Comparison of ENCODE assay signal across 16 cellular contexts in genomic region chr19:10694706-10695105, GRCh38. TPM values are rescaled to one million over a fixed set of nuclear protein-coding genes. Genes with fewer than 3 reads are reported as not detected.
DNase-seq lines count a peak whose midpoint lies in the region; ATAC-seq, FAIRE-seq and TF ChIP-seq lines count a peak whose summit lies in the region.
"Had no signal": no experiment of that assay in that cellular context is flagged by ENCODE, and none has a peak within 500 bp of the region (broad histone marks: within the 10 kb centered on the region; RNA-seq: fewer than 3 reads in every experiment).

No MANE protein-coding gene starts in this region.

- POLR2A ChIA-PET in Caco-2 (lab: Charles Lee) (no interaction called here), H1 (lab: Charles Lee; ENCODE audit: partially characterized antibody) (interaction anchor here (1.9 to 59.0 kb wide), 3 partner anchors 3 to 127 kb away, joined by 6 to 1874 read pairs (median 1874); partner anchors contain the start of genes DNM2, ILF3 and QTRT1)

- H3K27me3 ChIP-seq in Caco-2 (replicated peaks; ENCODE audit: control insufficient read depth, insufficient read depth, low read length) (no peaks in the 10 kb centered on the region), NT2/D1 (ENCODE audit: insufficient read depth, insufficient read length) (no peaks in the 10 kb centered on the region), H1 (replicated peaks in 1 of 4; ENCODE audit: control insufficient read depth in 3 of 4, extremely low read depth in 1 of 4, insufficient read depth in 3 of 4, low read length in 3 of 4) (no peaks in the 10 kb centered on the region)
- H3K27me3 ChIP-seq: gastrocnemius medialis, upper lobe of left lung had no signal

- 72% methylated on average over 9 of the region's 9 CpGs; no CpG with 5 or more reads in 1 of the 2 experiments for WGBS in H1 (ENCODE audit: extremely low coverage in 1 of 2, insufficient coverage in 1 of 2, insufficient read length in 1 of 2, insufficient replicate concordance in 2 of 2, low coverage in 1 of 2, low lambda C conversion rate in 2 of 2, missing lambda C conversion rate in 1 of 2), 2 experiments

- H3K9ac ChIP-seq in NT2/D1 (ENCODE audit: insufficient read length, low read depth) (peak overlapping the region; percentile 58), H1 (replicated peaks in 1 of 4; ENCODE audit: extremely low read depth in 1 of 4, low read depth in 3 of 4, low read length in 3 of 4) (no peak overlapping the region)

- TF ChIP-seq CTCF in Caco-2 (IDR thresholded peaks at IDR 0.05; ENCODE audit: insufficient read depth in 1 of 2, low read depth in 1 of 2, low read length in 1 of 2, severe bottlenecking in 1 of 2, unreplicated experiment in 1 of 2) (no peak), H1 (IDR thresholded peaks at IDR 0.05; ENCODE audit: control extremely low read depth in 1 of 3, insufficient read depth in 1 of 3, low read depth in 1 of 3, low read length in 3 of 3) (no peak)

- H3K4me1 ChIP-seq in Caco-2 (peaks cover 6% of the 10 kb centered on the region; the same call in 1 of the 2 replicates), NT2/D1 (ENCODE audit: insufficient read depth, insufficient read length) (peaks cover 16% of the 10 kb centered on the region), H1 (replicated peaks in 1 of 4; ENCODE audit: control insufficient read depth in 3 of 4, insufficient read depth in 4 of 4, low read length in 3 of 4) (peaks cover 0 to 6% (median 1%) of the 10 kb centered on the region in 4 experiments; a peak in 4 of 7 replicates)

- H3K4me2 ChIP-seq in H1 (ENCODE audit: insufficient read depth in 1 of 2, low read depth in 2 of 2, low read length in 2 of 2) = peak overlapping the region; percentile 26 to 65

- H2BK20ac ChIP-seq in H1 (ENCODE audit: low read length) = no peak overlapping the region

- no peaks in the 10 kb centered on the region for H3K9me3 Mint-ChIP-seq in Caco-2 (ENCODE audit: unreplicated experiment)
- H3K9me3 Mint-ChIP-seq: T-helper 2 cell treated with Interferon-gamma antibody and Interleukin-4, amounts not matched to agents 5 μg/mL and 100 μg/mL, for 36 hours had no signal

- H3K36me3 ChIP-seq in Caco-2 (ENCODE audit: control insufficient read depth, insufficient read depth, low read length) (no peaks in the 10 kb centered on the region; the same call in 1 of the 2 replicates), NT2/D1 (ENCODE audit: insufficient read depth, insufficient read length, low read length) (peaks cover 33% of the 10 kb centered on the region), H1 (ENCODE audit: control insufficient read depth in 2 of 4, insufficient read depth in 4 of 4, low read length in 3 of 4) (peaks cover 19 to 29% (median 20%) of the 10 kb centered on the region in 4 experiments)

- no TSS peak for BruUV-seq in Caco-2 (replicated peaks; lab: Mats Ljungman, UMichigan)

- H4K8ac ChIP-seq in H1 (ENCODE audit: extremely low read depth, insufficient read depth, low read length) = no peak overlapping the region

- H3K4me3 ChIP-seq in Caco-2 (ENCODE audit: low read depth, low read length) (no peak overlapping the region), NT2/D1 (ENCODE audit: insufficient read length, low read depth) (no peak overlapping the region), H1 (ENCODE audit: extremely low read depth in 1 of 4, insufficient read depth in 2 of 4, low read depth in 3 of 4, low read length in 4 of 4) (peak overlapping the region in 1 of 4 experiments; percentile 49; a peak in 2 of 8 replicates)

- no peak overlapping the region for H3K18ac ChIP-seq in H1 (ENCODE audit: extremely low read depth, low read length)

- no peak overlapping the region for H4K91ac ChIP-seq in H1 (replicated peaks; ENCODE audit: insufficient read length, low read length)

- TF ChIP-seq POLR2A in H1 (IDR thresholded peaks at IDR 0.05; ENCODE audit: control extremely low read depth in 1 of 2, low read depth in 2 of 2, low read length in 2 of 2) = peak in 1 of 2 experiments; percentile 7; a peak in 2 of 3 replicates

- DNase-seq in NCI-H1092 treated with DMSO at 0.1 percent for 48 hours (lab: John Stamatoyannopoulos, UW) (peak; percentile 27), NCI-H1092 (lab: John Stamatoyannopoulos, UW) (no peak), Caco-2 (no peak), NT2/D1 (ENCODE audit: low read depth, low spot score) (no peak), H1 (ENCODE audit: low read depth in 1 of 2, low spot score in 2 of 2) (no peak)
- DNase-seq: anterior cingulate cortex; effector memory CD4-positive, alpha-beta T cell; gastrocnemius medialis; NCI-H187 treated with DMSO at 0.1 percent for 48 hours; nucleus accumbens; upper lobe of left lung had no signal

- no peak for FAIRE-seq in H1 (lab: Jason Lieb, UNC)
- FAIRE-seq: HTR-8/SVneo had no signal

- no peak overlapping the region for H3K14ac ChIP-seq in H1 (ENCODE audit: insufficient read length)

- no peak overlapping the region for H3K23ac ChIP-seq in H1 (ENCODE audit: insufficient read length)

- no peak overlapping the region for H2AFZ ChIP-seq in H1 (ENCODE audit: low read length)

- H3K36me3 Mint-ChIP-seq in Caco-2 (ENCODE audit: insufficient read depth, unreplicated experiment) = peaks cover 63% of the 10 kb centered on the region

- no peak overlapping the region for H2BK120ac ChIP-seq in H1 (replicated peaks; ENCODE audit: low read depth, low read length)

- H4K5ac ChIP-seq in H1 (ENCODE audit: insufficient read length, low read depth, low read length) = no peak overlapping the region

- 0 out of 2 replicates have a peak, but pooled peaks cover 6% of the 10 kb centered on the region for H3K79me1 ChIP-seq in H1 (ENCODE audit: low read depth, low read length)

- peak overlapping the region; percentile 49 for H3K27ac Mint-ChIP-seq in Caco-2 (ENCODE audit: unreplicated experiment)
- H3K27ac Mint-ChIP-seq: T-helper 2 cell treated with Interferon-gamma antibody and Interleukin-4, amounts not matched to agents 5 μg/mL and 100 μg/mL, for 36 hours had no signal

- no peak for TF ChIP-seq EP300 in H1 (IDR thresholded peaks at IDR 0.05; ENCODE audit: borderline replicate concordance in 1 of 2, low read depth in 2 of 2, low read length in 2 of 2)

- H2BK5ac ChIP-seq in H1 (ENCODE audit: low read depth, low read length) = no peak overlapping the region

- intact Hi-C loops in Caco-2 (cut with micrococcal nuclease; ENCODE audit: unreplicated experiment) = loop anchor here (5.0 kb wide), 2 partner anchors 127 to 217 kb away; partner anchors contain the start of genes CDKN2D and KRI1

- no peak for ATAC-seq in GM19324 (IDR thresholded peaks at IDR 0.05; ENCODE audit: low FRiP score, unreplicated experiment)
- no peak for ATAC-seq in HG03025 (IDR thresholded peaks at IDR 0.05; ENCODE audit: low FRiP score, unreplicated experiment)
- ATAC-seq in HG02852 (IDR thresholded peaks at IDR 0.05; ENCODE audit: unreplicated experiment) = no peak

- no peaks in the 10 kb centered on the region for H3K79me2 ChIP-seq in H1 (ENCODE audit: control insufficient read depth in 1 of 2, insufficient read depth in 2 of 2, low read length in 2 of 2)

- H3K56ac ChIP-seq in H1 (replicated peaks; ENCODE audit: insufficient read length, low read depth, low read length) = no peak overlapping the region

- H3K4me3 Mint-ChIP-seq in Caco-2 (ENCODE audit: unreplicated experiment) = peak overlapping the region; percentile 64

- H2BK12ac ChIP-seq in H1 (ENCODE audit: low read depth, low read length) = no peak overlapping the region

- peaks cover 6% of the 10 kb centered on the region for H3K4me1 Mint-ChIP-seq in Caco-2 (ENCODE audit: low read depth, unreplicated experiment)

- CTCF ChIA-PET in Caco-2 (lab: Charles Lee) (interaction anchor here (1.1 kb wide), 1 partner anchor 117 kb away, joined by 4 read pairs; no protein-coding TSS in a partner anchor), H1 (lab: Charles Lee; ENCODE audit: partially characterized antibody) (interaction anchor here (0.6 to 7.6 kb wide), 7 partner anchors 24 to 291 kb away, joined by 3 to 64 read pairs (median 4); no protein-coding TSS in a partner anchor)

- no peak overlapping the region for H3K4ac ChIP-seq in H1 (replicated peaks; ENCODE audit: insufficient read length, low read depth, low read length)

- H3K27ac ChIP-seq in H1 (ENCODE audit: low read depth, low read length) = no peak overlapping the region
- H3K27ac ChIP-seq: gastrocnemius medialis, upper lobe of left lung had no signal

- no peaks in the 10 kb centered on the region for H3K9me3 ChIP-seq in Caco-2
- H3K9me3 ChIP-seq in NT2/D1 (ENCODE audit: insufficient read depth, low read length) = no peaks in the 10 kb centered on the region
- no peaks in the 10 kb centered on the region for H3K9me3 ChIP-seq in H1 (ENCODE audit: insufficient read depth in 2 of 2, low read depth in 1 of 2, low read length in 1 of 2)
- H3K9me3 ChIP-seq: gastrocnemius medialis, upper lobe of left lung had no signal

- peaks cover 30 to 34% of the 10 kb centered on the region in 2 experiments for H4K20me1 ChIP-seq in H1 (replicated peaks in 1 of 2; ENCODE audit: control insufficient read depth in 1 of 2, insufficient read depth in 2 of 2, low read length in 2 of 2)

- no peak for TF ChIP-seq RAD21 in H1 (IDR thresholded peaks at IDR 0.05 in 1 of 2, conservative IDR thresholded peaks at IDR 0.05 in 1 of 2; ENCODE audit: low read depth in 2 of 2, low read length in 2 of 2)

- no peak overlapping the region for H2BK15ac ChIP-seq in H1 (ENCODE audit: low read length)

- no peaks in the 10 kb centered on the region for H3K27me3 Mint-ChIP-seq in Caco-2 (ENCODE audit: insufficient read depth, unreplicated experiment)

- peaks cover 2% of the 10 kb centered on the region; the same call in 1 of the 2 replicates for H3K23me2 ChIP-seq in H1 (ENCODE audit: low read depth, low read length)

- no peak overlapping the region for H2AK5ac ChIP-seq in H1 (ENCODE audit: low read depth, low read length)

RNA-seq across cellular contexts. Expression of gene QTRT1, which starts 6.5 kb away (rescaled TPM):
- 32.2 and 43.4 TPM in 2 replicates for total RNA-seq in Caco-2 (2022)
- 61.1 and 61.6 TPM in 2 replicates for total RNA-seq in H1 (2021; fragmentation: NEBNext Ultra II Directional; extraction: Animal tissue kit (Norgen Biotek cat#: 25700))
- polyA plus RNA-seq in H1 (2011; rRNA removed) = 94.2 and 126 TPM in 2 replicates
- polyA plus RNA-seq in H1 (2011; cell fraction: cytosol; rRNA removed) = 106 TPM
- polyA plus RNA-seq in H1 (2011; cell fraction: nucleus; rRNA removed) = 245 TPM
- polyA plus RNA-seq in H1 (2012, experiment 1 of 2) = 59.3 to 105 TPM (median 99.7 TPM) in 4 replicates
- polyA plus RNA-seq in H1 (2012, experiment 2 of 2) = 74.3 TPM
- 33.7 TPM for polyA plus RNA-seq in H1 (2013, experiment 1 of 2)
- polyA plus RNA-seq in H1 (2013, experiment 2 of 2) = 31.1 TPM
- 24.7 and 28.9 TPM in 2 replicates for polyA minus RNA-seq in H1 (2011; rRNA and poly(A)+ RNA removed)
- polyA minus RNA-seq in H1 (2011; cell fraction: cytosol; rRNA and poly(A)+ RNA removed) = 20.5 TPM
- 38.8 TPM for polyA minus RNA-seq in H1 (2011; cell fraction: nucleus; rRNA and poly(A)+ RNA removed)

RNA-seq across cellular contexts. Expression of gene DNM2, which starts 23.2 kb away (rescaled TPM):
- total RNA-seq in Caco-2 (2022) = 137 and 138 TPM in 2 replicates
- total RNA-seq in H1 (2021; fragmentation: NEBNext Ultra II Directional; extraction: Animal tissue kit (Norgen Biotek cat#: 25700)) = 120 TPM in 2 replicates
- 61.9 and 83.4 TPM in 2 replicates for polyA plus RNA-seq in H1 (2011; rRNA removed)
- polyA plus RNA-seq in H1 (2011; cell fraction: cytosol; rRNA removed) = 67.2 TPM
- 179 TPM for polyA plus RNA-seq in H1 (2011; cell fraction: nucleus; rRNA removed)
- polyA plus RNA-seq in H1 (2012, experiment 1 of 2) = 78.8 to 103 TPM (median 98.1 TPM) in 4 replicates
- 90.9 TPM for polyA plus RNA-seq in H1 (2012, experiment 2 of 2)
- polyA plus RNA-seq in H1 (2013, experiment 1 of 2) = 65.5 TPM
- polyA plus RNA-seq in H1 (2013, experiment 2 of 2) = 58.4 TPM
- polyA minus RNA-seq in H1 (2011; rRNA and poly(A)+ RNA removed) = 131 and 151 TPM in 2 replicates
- 66.2 TPM for polyA minus RNA-seq in H1 (2011; cell fraction: cytosol; rRNA and poly(A)+ RNA removed)
- 116 TPM for polyA minus RNA-seq in H1 (2011; cell fraction: nucleus; rRNA and poly(A)+ RNA removed)

RNA-seq across cellular contexts. Expression of gene ILF3, which starts 40.6 kb away (rescaled TPM):
- total RNA-seq in Caco-2 (2022) = 399 and 401 TPM in 2 replicates
- 675 and 695 TPM in 2 replicates for total RNA-seq in H1 (2021; fragmentation: NEBNext Ultra II Directional; extraction: Animal tissue kit (Norgen Biotek cat#: 25700))
- polyA plus RNA-seq in H1 (2011; rRNA removed) = 291 and 412 TPM in 2 replicates
- polyA plus RNA-seq in H1 (2011; cell fraction: cytosol; rRNA removed) = 422 TPM
- 936 TPM for polyA plus RNA-seq in H1 (2011; cell fraction: nucleus; rRNA removed)
- polyA plus RNA-seq in H1 (2012, experiment 1 of 2) = 420 to 558 TPM (median 549 TPM) in 4 replicates
- 262 TPM for polyA plus RNA-seq in H1 (2012, experiment 2 of 2)
- 360 TPM for polyA plus RNA-seq in H1 (2013, experiment 1 of 2)
- 337 TPM for polyA plus RNA-seq in H1 (2013, experiment 2 of 2)
- 399 and 421 TPM in 2 replicates for polyA minus RNA-seq in H1 (2011; rRNA and poly(A)+ RNA removed)
- polyA minus RNA-seq in H1 (2011; cell fraction: cytosol; rRNA and poly(A)+ RNA removed) = 267 TPM
- polyA minus RNA-seq in H1 (2011; cell fraction: nucleus; rRNA and poly(A)+ RNA removed) = 311 TPM
